Comparison of ENCODE assay signal across 26 cellular contexts in the genomic region with DNA sequence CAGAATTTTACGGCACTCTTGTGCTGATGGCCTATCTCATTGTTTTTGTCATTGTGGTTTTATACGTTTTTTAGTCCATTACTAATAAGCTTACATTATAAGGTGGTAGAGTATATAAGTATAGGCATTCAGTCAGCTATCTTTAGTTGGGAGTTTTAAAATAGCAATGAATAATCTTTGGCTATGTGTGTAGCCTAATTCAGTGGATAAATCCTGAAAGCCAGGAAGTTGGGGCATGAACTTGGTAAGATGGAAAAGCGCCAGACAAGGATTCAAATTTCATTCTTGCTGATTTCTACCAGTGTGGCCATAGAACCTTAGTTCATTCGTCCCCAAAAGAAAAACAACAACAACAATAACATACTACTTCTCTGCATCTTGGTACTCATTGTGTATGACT. TPM values are rescaled to one million over a fixed set of nuclear protein-coding genes. Genes with fewer than 3 reads are reported as not detected.
DNase-seq lines count a peak whose midpoint lies in the region; ATAC-seq, FAIRE-seq and TF ChIP-seq lines count a peak whose summit lies in the region.
"Had no signal": no experiment of that assay in that cellular context is flagged by ENCODE, and none has a peak within 500 bp of the region (broad histone marks: within the 10 kb centered on the region; RNA-seq: fewer than 3 reads in every experiment).

No MANE protein-coding gene starts in this region.

- H3K27ac ChIP-seq in H9 (ENCODE audit: insufficient read length, low read depth, low read length): no peak overlapping the region
- H3K27ac ChIP-seq: PC-9 had no signal

- H3K27me3 Mint-ChIP-seq in H9 (ENCODE audit: low read depth) (no peaks in the 10 kb centered on the region), memory B cell (no peaks in the 10 kb centered on the region)
- H3K27me3 Mint-ChIP-seq: activated B cell treated with CpG ODN at 0.5 μM for 24 hours; activated CD8-positive, alpha-beta T cell treated with anti-CD3 and anti-CD28 coated beads for 36 hours; activated naive CD8-positive, alpha-beta T cell treated with anti-CD3 and anti-CD28 coated beads, Interleukin-2, amount 10 ng/mL, durations not matched to agents 7 days and 5 days; activated T-cell treated with anti-CD3 and anti-CD28 coated beads, Interleukin-2, amount 50 U/mL, for 24 hours; naive thymus-derived CD4-positive, alpha-beta T cell; type B pancreatic cell had no signal

- no peak overlapping the region for H3K9ac ChIP-seq in H9 (ENCODE audit: extremely low read depth, insufficient read length, low read length)

- H2BK12ac ChIP-seq in H9 (ENCODE audit: insufficient read length, low read depth, low read length): no peak overlapping the region

- H4K8ac ChIP-seq in H9 (replicated peaks; ENCODE audit: insufficient read length, low read depth, low read length): no peak overlapping the region

- H3K4me3 Mint-ChIP-seq in H9 (no peak overlapping the region), memory B cell (no peak overlapping the region)
- H3K4me3 Mint-ChIP-seq: activated B cell treated with CpG ODN at 0.5 μM for 24 hours; activated CD8-positive, alpha-beta T cell treated with anti-CD3 and anti-CD28 coated beads for 36 hours; activated naive CD8-positive, alpha-beta T cell treated with anti-CD3 and anti-CD28 coated beads, Interleukin-2, amount 10 ng/mL, durations not matched to agents 7 days and 5 days; activated T-cell treated with anti-CD3 and anti-CD28 coated beads, Interleukin-2, amount 50 U/mL, for 24 hours; type B pancreatic cell had no signal

- no peak overlapping the region for H2BK20ac ChIP-seq in H9 (ENCODE audit: low read depth, low read length, poor library complexity, severe bottlenecking)

- H3K4me1 Mint-ChIP-seq in H9 (peaks cover 36 to 40% of the 10 kb centered on the region in 2 experiments), memory B cell (peaks cover 43% of the 10 kb centered on the region)

- no peaks in the 10 kb centered on the region for H3K9me3 ChIP-seq in H9 (ENCODE audit: control insufficient read depth, low read depth, low read length)

- no peak overlapping the region for H3K18ac ChIP-seq in H9 (ENCODE audit: insufficient read length, low read depth, low read length)

- peak overlapping the region in 2 of 3 experiments; percentile 2 to 12; a peak in 2 of 7 replicates for H3K27ac Mint-ChIP-seq in H9
- peak overlapping the region; percentile 69 for H3K27ac Mint-ChIP-seq in memory B cell
- H3K27ac Mint-ChIP-seq: activated B cell treated with CpG ODN at 0.5 μM for 24 hours; activated CD8-positive, alpha-beta T cell treated with anti-CD3 and anti-CD28 coated beads for 36 hours; activated naive CD8-positive, alpha-beta T cell treated with anti-CD3 and anti-CD28 coated beads, Interleukin-2, amount 10 ng/mL, durations not matched to agents 7 days and 5 days; activated T-cell treated with anti-CD3 and anti-CD28 coated beads, Interleukin-2, amount 50 U/mL, for 24 hours; type B pancreatic cell had no signal

- H4K91ac ChIP-seq in H9 (ENCODE audit: insufficient read length, low read depth, low read length): no peak overlapping the region

- FAIRE-seq in D721Med (lab: Jason Lieb, UNC): peak; percentile 21
- FAIRE-seq: bronchial epithelial cell had no signal

- H3K79me1 ChIP-seq in H9 (ENCODE audit: insufficient read depth, low read depth, low read length, poor library complexity, severe bottlenecking): peaks cover 4% of the 10 kb centered on the region

- H3K4me3 ChIP-seq in choroid plexus epithelial cell (ENCODE audit: low read depth, low read length): no peak overlapping the region
- H3K4me3 ChIP-seq in H7 (ENCODE audit: insufficient read depth, low read depth, low read length): no peak overlapping the region
- H3K4me3 ChIP-seq: PC-9 had no signal

- H3K79me2 ChIP-seq in H9 (ENCODE audit: insufficient read depth, low read length): peaks cover 30% of the 10 kb centered on the region; the same call in 1 of the 2 replicates

- DNase-seq in D721Med (ENCODE audit: insufficient read length, low spot score): no peak
- DNase-seq in H9: no peak
- DNase-seq in choroid plexus epithelial cell (ENCODE audit: low read depth): peak; percentile 29
- DNase-seq in memory B cell (ENCODE audit: low spot score in 2 of 2): no peak
- no peak for DNase-seq in activated CD8-positive, alpha-beta memory T cell treated with anti-CD3 and anti-CD28 coated beads, Interleukin-2, amount 50 U/mL, for 48 hours
- DNase-seq in ureter (ENCODE audit: low spot score): no peak
- no peak for DNase-seq in H7
- DNase-seq: activated B cell treated with CpG ODN at 0.5 μM for 24 hours; activated CD8-positive, alpha-beta T cell treated with anti-CD3 and anti-CD28 coated beads for 36 hours; activated naive CD8-positive, alpha-beta T cell treated with anti-CD3 and anti-CD28 coated beads, Interleukin-2, amount 10 ng/mL, durations not matched to agents 7 days and 5 days; activated T-cell treated with anti-CD3 and anti-CD28 coated beads, Interleukin-2, amount 50 U/mL, for 24 hours; AML-193; COR-L47; erythroblast; GOT3; head of caudate nucleus; naive thymus-derived CD4-positive, alpha-beta T cell; NCI-H1694; NCI-H2227 treated with DMSO at 0.1 percent for 48 hours; NCI-H82; PC-9; stimulated activated naive CD8-positive, alpha-beta T cell treated with anti-CD3 and anti-CD28 coated beads, Interleukin-15, Interleukin-2, amounts not matched to agents 100 U/mL and 50 U/mL, for 24 hours had no signal

- H3K9me3 Mint-ChIP-seq in H9 (no peaks in the 10 kb centered on the region; a peak in 1 of 5 replicates), memory B cell (peaks cover 10% of the 10 kb centered on the region)

- ATAC-seq in memory B cell (ENCODE audit: low read depth) (no peak), HG02798 (IDR thresholded peaks at IDR 0.05; ENCODE audit: poor library complexity, unreplicated experiment) (no peak)
- ATAC-seq: activated CD8-positive, alpha-beta T cell treated with anti-CD3 and anti-CD28 coated beads for 36 hours; naive thymus-derived CD4-positive, alpha-beta T cell; sciatic nerve; stimulated activated naive CD8-positive, alpha-beta T cell treated with anti-CD3 and anti-CD28 coated beads, Interleukin-15, Interleukin-2, amounts not matched to agents 100 U/mL and 50 U/mL, for 24 hours had no signal

- no peak for TF ChIP-seq CTCF in D721Med (IDR thresholded peaks at IDR 0.05; ENCODE audit: insufficient read depth, missing control alignments)
- no peak for TF ChIP-seq CTCF in H9 (conservative IDR thresholded peaks at IDR 0.05)
- no peak for TF ChIP-seq CTCF in choroid plexus epithelial cell (conservative IDR thresholded peaks at IDR 0.05; ENCODE audit: low read depth, low read length)

- H3K4me2 ChIP-seq in H9 (ENCODE audit: insufficient read depth, insufficient read length, low read length): no peak overlapping the region
- H3K4me2 ChIP-seq: PC-9 had no signal

- no peak overlapping the region for H2AFZ ChIP-seq in H9 (ENCODE audit: low read length)
- H2AFZ ChIP-seq: PC-9 had no signal

- no peak overlapping the region for H3K23ac ChIP-seq in H9 (ENCODE audit: insufficient read length, low read depth, low read length)

- H3T11ph ChIP-seq in H9 (ENCODE audit: low read length): no peak overlapping the region

- WGBS in H9 (ENCODE audit: extremely low coverage, insufficient read length, low lambda C conversion rate): no CpG with 5 or more reads among the region's 4 CpGs

- no peak overlapping the region for H3K56ac ChIP-seq in H9 (ENCODE audit: insufficient read length, low read depth, low read length)

- H3K27me3 ChIP-seq in H9 (ENCODE audit: insufficient read depth, low read length) (no peaks in the 10 kb centered on the region), H7 (ENCODE audit: control insufficient read depth, insufficient read depth, low read length) (no peaks in the 10 kb centered on the region)

- no peak overlapping the region for H2BK5ac ChIP-seq in H9 (ENCODE audit: insufficient read length, low read length)

- H2BK120ac ChIP-seq in H9 (ENCODE audit: low read depth, low read length, poor library complexity, severe bottlenecking): no peak overlapping the region

- H3K4ac ChIP-seq in H9 (ENCODE audit: low read depth, low read length): no peak overlapping the region

- H2AK5ac ChIP-seq in H9 (ENCODE audit: insufficient read length, low read length): no peak overlapping the region

- H3K14ac ChIP-seq in H9 (ENCODE audit: insufficient read depth, low read length): no peak overlapping the region

- no peak overlapping the region for H4K5ac ChIP-seq in H9 (ENCODE audit: insufficient read length, low read depth, low read length)

- H2BK15ac ChIP-seq in H9 (ENCODE audit: low read depth, low read length): no peak overlapping the region

- H3K36me3 Mint-ChIP-seq in H9 (ENCODE audit: insufficient read depth in 1 of 3, low read depth in 3 of 3) (peaks cover 3 to 11% (median 4%) of the 10 kb centered on the region in 3 experiments; a peak in 5 of 7 replicates), memory B cell (peaks cover 19% of the 10 kb centered on the region)

- no peaks in the 10 kb centered on the region for H4K20me1 ChIP-seq in H9 (ENCODE audit: control insufficient read depth, insufficient read depth, insufficient read length)

- H3K23me2 ChIP-seq in H9 (ENCODE audit: insufficient read length, low read depth, low read length, poor library complexity, severe bottlenecking): no peaks in the 10 kb centered on the region

- peaks cover 7% of the 10 kb centered on the region; the same call in 1 of the 2 replicates for H3K4me1 ChIP-seq in H9 (ENCODE audit: insufficient read depth, low read length)

- H3K36me3 ChIP-seq in H7 (replicated peaks; ENCODE audit: control insufficient read depth, insufficient read depth, low read length): no peaks in the 10 kb centered on the region

RNA-seq across cellular contexts. Expression of a gene that starts 31.2 kb away (rescaled TPM):
- total RNA-seq in H9 (2021): 31.3 and 31.5 TPM in 2 replicates
- total RNA-seq in ureter: 51.2 TPM
- 9.5 and 15.6 TPM in 2 replicates for total RNA-seq in H7 (2014; rRNA removed; shearing (Covaris generic))
